Comparison of ENCODE assay signal across 6 cellular contexts in genomic region chr16:31141489-31142108, GRCh38. TPM values are rescaled to one million over a fixed set of nuclear protein-coding genes. Genes with fewer than 3 reads are reported as not detected.
A peak's percentile ranks its signal among the peaks of the same experiment; 100 is the strongest.
DNase-seq lines count a peak whose midpoint lies in the region; ATAC-seq lines count a peak whose summit lies in the region.

No MANE protein-coding gene starts in this region.

- H3K4me3 ChIP-seq in HAP-1: peak overlapping the region; percentile 21

- H3K4me1 ChIP-seq in HAP-1: peaks cover 11% of the 10 kb centered on the region

- DNase-seq in HAP-1 (ENCODE audit: low spot score in 2 of 2) (peak in 1 of 2 experiments; percentile 47), memory B cell (ENCODE audit: low spot score in 2 of 2) (no peak), NCI-H2081 treated with DMSO at 0.1 percent for 48 hours (lab: John Stamatoyannopoulos, UW) (no peak), GDM1 (lab: John Stamatoyannopoulos, UW) (no peak)
- DNase-seq in activated naive CD4-positive, alpha-beta T cell treated with anti-CD3 and anti-CD28 coated beads for 36 hours: no peak
- no peak for DNase-seq in central memory CD4-positive, alpha-beta T cell

- ATAC-seq in memory B cell (ENCODE audit: low read depth): no peak

- no peaks in the 10 kb centered on the region for H3K36me3 Mint-ChIP-seq in activated naive CD4-positive, alpha-beta T cell treated with anti-CD3 and anti-CD28 coated beads for 36 hours (ENCODE audit: low read depth)
- H3K36me3 Mint-ChIP-seq in memory B cell: no peaks in the 10 kb centered on the region

- in situ Hi-C loops in HAP-1 (cut with MboI; ENCODE audit: low sequenced_read_pairs): no loop called here

- H3K4me3 Mint-ChIP-seq in activated naive CD4-positive, alpha-beta T cell treated with anti-CD3 and anti-CD28 coated beads for 36 hours: peak overlapping the region; percentile 64
- H3K4me3 Mint-ChIP-seq in memory B cell: peak overlapping the region; percentile 81

- intact Hi-C loops in activated naive CD4-positive, alpha-beta T cell treated with anti-CD3 and anti-CD28 coated beads for 36 hours (cut with micrococcal nuclease): loop anchor here (1.0 to 2.0 kb wide), 11 partner anchors 24 to 318 kb away; partner anchors contain the start of genes ARMC5, HSD3B7, KAT8 and SETD1A

- CTCF ChIA-PET in activated naive CD4-positive, alpha-beta T cell treated with anti-CD3 and anti-CD28 coated beads for 36 hours (lab: Charles Lee): interaction anchor here (0.6 to 3.1 kb wide), 32 partner anchors 9 to 682 kb away, joined by 3 to 29 read pairs (median 4); partner anchors contain the start of genes BCKDK, HSD3B7, KAT8 and PYCARD

- H3K27ac Mint-ChIP-seq in activated naive CD4-positive, alpha-beta T cell treated with anti-CD3 and anti-CD28 coated beads for 36 hours: peak overlapping the region; percentile 84
- peak overlapping the region; percentile 76 for H3K27ac Mint-ChIP-seq in memory B cell

- H3K9me3 Mint-ChIP-seq in activated naive CD4-positive, alpha-beta T cell treated with anti-CD3 and anti-CD28 coated beads for 36 hours: no peaks in the 10 kb centered on the region
- no peaks in the 10 kb centered on the region for H3K9me3 Mint-ChIP-seq in memory B cell

- H3K27me3 Mint-ChIP-seq in activated naive CD4-positive, alpha-beta T cell treated with anti-CD3 and anti-CD28 coated beads for 36 hours (ENCODE audit: low read depth): no peaks in the 10 kb centered on the region
- H3K27me3 Mint-ChIP-seq in memory B cell: peaks cover 4% of the 10 kb centered on the region

- H3K4me1 Mint-ChIP-seq in activated naive CD4-positive, alpha-beta T cell treated with anti-CD3 and anti-CD28 coated beads for 36 hours (ENCODE audit: low read depth): peaks cover 12% of the 10 kb centered on the region
- peaks cover 6% of the 10 kb centered on the region for H3K4me1 Mint-ChIP-seq in memory B cell

- H3K27me3 ChIP-seq in HAP-1 (ENCODE audit: low read depth): no peaks in the 10 kb centered on the region

- H3K36me3 ChIP-seq in HAP-1 (replicated peaks): no peaks in the 10 kb centered on the region

- H3K9me3 ChIP-seq in HAP-1: no peaks in the 10 kb centered on the region

RNA-seq across cellular contexts. Expression of gene PRSS8, which starts 6.1 kb away (rescaled TPM):
- total RNA-seq in activated naive CD4-positive, alpha-beta T cell treated with anti-CD3 and anti-CD28 coated beads for 36 hours: not detected

RNA-seq across cellular contexts. Expression of gene PRSS36, which starts 8.3 kb away (rescaled TPM):
- total RNA-seq in activated naive CD4-positive, alpha-beta T cell treated with anti-CD3 and anti-CD28 coated beads for 36 hours: under 1 TPM; 0.93 to 0.99 TPM

RNA-seq across cellular contexts. Expression of gene KAT8, which starts 24.1 kb away (rescaled TPM):
- 10 to 100 TPM; 58.1 to 64.5 TPM for total RNA-seq in activated naive CD4-positive, alpha-beta T cell treated with anti-CD3 and anti-CD28 coated beads for 36 hours

RNA-seq across cellular contexts. Expression of gene BCKDK, which starts 33.4 kb away (rescaled TPM):
- 10 to 100 TPM; 21.3 to 23.1 TPM for total RNA-seq in activated naive CD4-positive, alpha-beta T cell treated with anti-CD3 and anti-CD28 coated beads for 36 hours

RNA-seq across cellular contexts. Expression of gene FUS, which starts 38.3 kb away (rescaled TPM):
- 100 to 1,000 TPM; 424 to 435 TPM for total RNA-seq in activated naive CD4-positive, alpha-beta T cell treated with anti-CD3 and anti-CD28 coated beads for 36 hours
